In the genomic region with DNA sequence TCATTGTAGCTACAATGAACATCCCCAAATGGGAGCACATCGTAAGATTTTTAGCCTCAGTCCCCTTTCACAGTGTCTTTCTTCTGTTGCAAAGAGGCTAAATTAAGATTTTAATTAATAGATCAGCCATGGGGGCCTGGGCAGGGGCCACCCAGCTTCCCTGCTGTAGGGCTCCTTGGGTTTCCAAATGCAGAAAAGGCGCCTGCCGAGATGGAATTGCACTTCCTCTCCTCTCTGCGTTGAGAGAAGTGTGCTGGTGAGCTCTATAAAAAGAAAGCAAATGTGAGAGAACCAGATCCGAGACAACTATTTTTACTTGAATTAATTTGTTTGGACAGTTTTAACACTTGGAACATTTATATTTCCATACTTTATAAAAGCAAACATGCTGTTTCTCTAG, we compare ENCODE assay signal across 1 cellular context.
TF ChIP-seq lines count a peak whose summit lies in the region.

No MANE protein-coding gene starts in this region.

TF ChIP-seq in GM23338, 12 proteins besides CTCF, POLR2A, EP300 and RAD21 (continued from another document):
- TF ChIP-seq ETS1 (IDR thresholded peaks at IDR 0.05): no peak
- no peak for TF ChIP-seq NANOG (IDR thresholded peaks at IDR 0.05; ENCODE audit: borderline replicate concordance)
- no peak for TF ChIP-seq STAT1 (IDR thresholded peaks at IDR 0.05; ENCODE audit: unreplicated experiment)
- TF ChIP-seq, protein P1, sequence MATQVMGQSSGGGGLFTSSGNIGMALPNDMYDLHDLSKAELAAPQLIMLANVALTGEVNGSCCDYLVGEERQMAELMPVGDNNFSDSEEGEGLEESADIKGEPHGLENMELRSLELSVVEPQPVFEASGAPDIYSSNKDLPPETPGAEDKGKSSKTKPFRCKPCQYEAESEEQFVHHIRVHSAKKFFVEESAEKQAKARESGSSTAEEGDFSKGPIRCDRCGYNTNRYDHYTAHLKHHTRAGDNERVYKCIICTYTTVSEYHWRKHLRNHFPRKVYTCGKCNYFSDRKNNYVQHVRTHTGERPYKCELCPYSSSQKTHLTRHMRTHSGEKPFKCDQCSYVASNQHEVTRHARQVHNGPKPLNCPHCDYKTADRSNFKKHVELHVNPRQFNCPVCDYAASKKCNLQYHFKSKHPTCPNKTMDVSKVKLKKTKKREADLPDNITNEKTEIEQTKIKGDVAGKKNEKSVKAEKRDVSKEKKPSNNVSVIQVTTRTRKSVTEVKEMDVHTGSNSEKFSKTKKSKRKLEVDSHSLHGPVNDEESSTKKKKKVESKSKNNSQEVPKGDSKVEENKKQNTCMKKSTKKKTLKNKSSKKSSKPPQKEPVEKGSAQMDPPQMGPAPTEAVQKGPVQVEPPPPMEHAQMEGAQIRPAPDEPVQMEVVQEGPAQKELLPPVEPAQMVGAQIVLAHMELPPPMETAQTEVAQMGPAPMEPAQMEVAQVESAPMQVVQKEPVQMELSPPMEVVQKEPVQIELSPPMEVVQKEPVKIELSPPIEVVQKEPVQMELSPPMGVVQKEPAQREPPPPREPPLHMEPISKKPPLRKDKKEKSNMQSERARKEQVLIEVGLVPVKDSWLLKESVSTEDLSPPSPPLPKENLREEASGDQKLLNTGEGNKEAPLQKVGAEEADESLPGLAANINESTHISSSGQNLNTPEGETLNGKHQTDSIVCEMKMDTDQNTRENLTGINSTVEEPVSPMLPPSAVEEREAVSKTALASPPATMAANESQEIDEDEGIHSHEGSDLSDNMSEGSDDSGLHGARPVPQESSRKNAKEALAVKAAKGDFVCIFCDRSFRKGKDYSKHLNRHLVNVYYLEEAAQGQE (IDR thresholded peaks at IDR 0.05; ENCODE audit: unreplicated experiment): no peak
